In the genomic region with DNA sequence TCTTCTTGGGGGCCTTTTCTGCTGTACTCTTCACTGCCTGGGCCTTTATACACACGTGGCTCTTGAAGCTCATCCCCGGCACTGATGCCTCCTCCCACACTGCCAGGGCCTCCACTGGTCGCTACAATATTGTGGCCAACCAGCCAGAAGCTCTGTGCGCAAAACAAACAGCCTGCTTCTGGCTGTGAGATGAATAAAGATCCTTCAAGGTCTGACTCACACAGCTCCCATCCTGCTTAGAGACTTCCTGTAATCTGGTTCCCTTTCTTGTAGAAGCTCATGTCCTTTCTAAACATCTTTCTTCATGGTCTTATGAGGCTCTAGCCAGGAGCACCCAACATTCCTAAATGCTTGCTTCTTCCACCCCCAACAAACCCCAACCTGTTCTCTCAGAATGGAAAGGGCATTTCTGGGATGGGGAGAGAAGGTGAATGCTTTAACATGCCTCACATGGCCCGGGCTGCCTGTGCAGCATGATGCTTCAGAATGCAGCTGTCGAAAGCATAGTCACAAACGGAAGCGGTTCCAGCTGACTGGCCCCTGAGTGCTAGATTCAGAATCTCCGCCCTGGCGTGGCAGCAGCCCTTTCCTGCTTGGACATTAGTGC, we compare ENCODE assay signal across 8 cellular contexts. TPM values are rescaled to one million over a fixed set of nuclear protein-coding genes. Genes with fewer than 3 reads are reported as not detected.
DNase-seq lines count a peak whose midpoint lies in the region; ATAC-seq and TF ChIP-seq lines count a peak whose summit lies in the region.

No MANE protein-coding gene starts in this region.

- no peaks in the 10 kb centered on the region for H3K9me3 ChIP-seq in Peyer's patch

- peak overlapping the region; percentile 34 to 82 for H3K4me3 Mint-ChIP-seq in CD14-positive monocyte

- intact Hi-C loops in CD14-positive monocyte (cut with micrococcal nuclease), result no loop called here

- H3K4me3 ChIP-seq in Peyer's patch, result no peak overlapping the region

- peak overlapping the region; percentile 89 to 97 (median 95) for H3K27ac Mint-ChIP-seq in CD14-positive monocyte

- peak; percentile 82 for DNase-seq in CD14-positive monocyte (ENCODE audit: low spot score)
- peak in 2 of 3 donors; percentile 86 for DNase-seq in Peyer's patch
- DNase-seq in astrocyte of the hippocampus (ENCODE audit: low read depth, low spot score), result peak; percentile 92
- no peak for DNase-seq in left lobe of liver (ENCODE audit: low spot score)
- peak; percentile 52 for DNase-seq in stimulated activated naive CD8-positive, alpha-beta T cell treated with anti-CD3 and anti-CD28 coated beads, Interleukin-15, Interleukin-2, amounts not matched to agents 100 U/mL and 50 U/mL, for 24 hours
- no peak for DNase-seq in HPDE6-E6E7 (ENCODE audit: extremely low spot score)

- no peaks in the 10 kb centered on the region for H3K9me3 Mint-ChIP-seq in CD14-positive monocyte

- H3K27ac ChIP-seq in Peyer's patch, result peak overlapping the region; percentile 52 to 80 (median 74)

- no peaks in the 10 kb centered on the region for H3K27me3 ChIP-seq in Peyer's patch

- ATAC-seq in GM18870 (IDR thresholded peaks at IDR 0.05; ENCODE audit: unreplicated experiment) (peak; percentile 94), HG03045 (IDR thresholded peaks at IDR 0.05; ENCODE audit: unreplicated experiment) (peak; percentile 96), left lobe of liver (peak; percentile 65)
- peak; percentile 93 for ATAC-seq in stimulated activated naive CD8-positive, alpha-beta T cell treated with anti-CD3 and anti-CD28 coated beads, Interleukin-15, Interleukin-2, amounts not matched to agents 100 U/mL and 50 U/mL, for 24 hours

- H3K36me3 Mint-ChIP-seq in CD14-positive monocyte, result peaks cover 0 to 2% of the 10 kb centered on the region in 2 donors

- H3K36me3 ChIP-seq in Peyer's patch, result no peaks in the 10 kb centered on the region

- peaks cover 28% of the 10 kb centered on the region for H3K4me1 Mint-ChIP-seq in CD14-positive monocyte

- TF ChIP-seq CTCF in CD14-positive monocyte (IDR thresholded peaks at IDR 0.05) (no peak), Peyer's patch (IDR thresholded peaks at IDR 0.05) (no peak)

- peaks cover 0 to 44% (median 0%) of the 10 kb centered on the region in 4 donors for H3K4me1 ChIP-seq in Peyer's patch

- TF ChIP-seq POLR2A in Peyer's patch (IDR thresholded peaks at IDR 0.05), result no peak

- peaks cover 3 to 4% (median 4%) of the 10 kb centered on the region in 3 donors for H3K27me3 Mint-ChIP-seq in CD14-positive monocyte (ENCODE audit: low read depth in 3 of 3)

RNA-seq across cellular contexts. Expression of gene NRP2, which starts 24.6 kb away (rescaled TPM):
- 1 to 10 TPM in 1 of 2 donors, under 1 TPM in 1; 0.97 to 1.6 TPM for polyA plus RNA-seq in CD14-positive monocyte
- total RNA-seq in Peyer's patch, result 10 to 100 TPM in 3 of 4 donors, 1 to 10 TPM in 1; 4.9 to 22.4 (median 14.5) TPM
- 7.7 TPM for total RNA-seq in left lobe of liver

Comparison
In these comparisons a context has a peak if more than half of its experiments do, and no peak if none do; other contexts are left out.
1. DNase-seq: peak in CD14-positive monocyte (single experiment), Peyer's patch (2 of 3), astrocyte of the hippocampus (single experiment) and stimulated activated naive CD8-positive, alpha-beta T cell treated with anti-CD3 and anti-CD28 coated beads, Interleukin-15, Interleukin-2, amounts not matched to agents 100 U/mL and 50 U/mL, for 24 hours (single experiment); none in left lobe of liver (single experiment) and HPDE6-E6E7 (single experiment).
2. Peak in every context shown above with its lines, with median percentiles within 50 percentile points of each other: ATAC-seq.